ENCODE assay signal across 10 cellular contexts in genomic region chr14:51847489-51847796, GRCh38. TPM values are rescaled to one million over a fixed set of nuclear protein-coding genes. Genes with fewer than 3 reads are reported as not detected.
A peak's percentile ranks its signal among the peaks of the same experiment; 100 is the strongest.
DNase-seq lines count a peak whose midpoint lies in the region; ATAC-seq, FAIRE-seq and TF ChIP-seq lines count a peak whose summit lies in the region.
"Had no signal": no experiment of that assay in that cellular context is flagged by ENCODE, and none has a peak within 500 bp of the region (broad histone marks: within the 10 kb centered on the region; RNA-seq: fewer than 3 reads in every experiment).

No MANE protein-coding gene starts in this region.

- DNase-seq in CD4-positive, alpha-beta T cell: no peak
- DNase-seq in astrocyte (ENCODE audit: low read depth) (no peak), nephron progenitor cell (no peak), PC-3 (no peak), SHP77 (lab: John Stamatoyannopoulos, UW) (no peak)
- DNase-seq: HCEC 1CT had no signal

- H2AFZ ChIP-seq in astrocyte (ENCODE audit: low read depth, low read length): peak overlapping the region; percentile 74
- H2AFZ ChIP-seq in PC-3 (ENCODE audit: low read length): no peak overlapping the region

- no peak for ATAC-seq in CD4-positive, alpha-beta T cell (ENCODE audit: poor library complexity)
- ATAC-seq in HG03439 (IDR thresholded peaks at IDR 0.05; ENCODE audit: unreplicated experiment) (no peak), PC-3 (no peak), HG03469 (IDR thresholded peaks at IDR 0.05; ENCODE audit: unreplicated experiment) (no peak)

- peak; percentile 18 for TF ChIP-seq CTCF in CD4-positive, alpha-beta T cell (IDR thresholded peaks at IDR 0.05)
- TF ChIP-seq CTCF in astrocyte (IDR thresholded peaks at IDR 0.05; ENCODE audit: insufficient read depth, low read depth, low read length): no peak
- TF ChIP-seq CTCF in nephron progenitor cell (IDR thresholded peaks at IDR 0.05): no peak
- no peak for TF ChIP-seq CTCF in PC-3 (conservative IDR thresholded peaks at IDR 0.05; ENCODE audit: low read depth, low read length)

- FAIRE-seq in astrocyte (lab: Jason Lieb, UNC): no peak

- peak overlapping the region; percentile 98 for H3K27ac Mint-ChIP-seq in CD4-positive, alpha-beta T cell
- H3K27ac Mint-ChIP-seq in astrocyte (ENCODE audit: unreplicated experiment) (no peak overlapping the region), nephron progenitor cell (no peak overlapping the region)
- H3K27ac Mint-ChIP-seq: mesothelial cell of epicardium had no signal

- H3K4me3 ChIP-seq in HUES6 (ENCODE audit: low read depth, low read length) (peak overlapping the region; percentile 52; the same call in 1 of the 2 replicates), astrocyte (ENCODE audit: insufficient read depth, low read depth, low read length) (no peak overlapping the region), PC-3 (ENCODE audit: low read length) (no peak overlapping the region)

- no peaks in the 10 kb centered on the region for H3F3A ChIP-seq in PC-3 (ENCODE audit: low read length, unreplicated experiment)

- POLR2A ChIA-PET in CD4-positive, alpha-beta T cell (lab: Charles Lee): interaction anchor here (0.6 to 3.9 kb wide), 26 partner anchors 9 to 894 kb away, joined by 3 to 156 read pairs (median 6); partner anchors contain the start of genes FRMD6 and GNG2
- POLR2A ChIA-PET in PC-3 (lab: Charles Lee; ENCODE audit: unreplicated experiment): no interaction called here

- no peaks in the 10 kb centered on the region for H3K9me2 ChIP-seq in PC-3 (replicated peaks; ENCODE audit: low read length)

- no TSS peak for BruUV-seq in PC-3 (replicated peaks; lab: Mats Ljungman, UMichigan)

- H3K9me3 Mint-ChIP-seq in CD4-positive, alpha-beta T cell: peaks cover 4% of the 10 kb centered on the region
- H3K9me3 Mint-ChIP-seq in astrocyte (ENCODE audit: unreplicated experiment) (peaks cover 5% of the 10 kb centered on the region), nephron progenitor cell (no peaks in the 10 kb centered on the region)
- H3K9me3 Mint-ChIP-seq: mesothelial cell of epicardium had no signal

- H3K4me2 ChIP-seq in astrocyte (ENCODE audit: low read length): peak overlapping the region; percentile 77
- no peak overlapping the region for H3K4me2 ChIP-seq in PC-3 (ENCODE audit: low read length)

- H3K4me3 Mint-ChIP-seq in CD4-positive, alpha-beta T cell: peak overlapping the region; percentile 86
- H3K4me3 Mint-ChIP-seq in astrocyte (ENCODE audit: unreplicated experiment) (no peak overlapping the region), nephron progenitor cell (peak overlapping the region; percentile 70)

- H3K4me1 Mint-ChIP-seq in CD4-positive, alpha-beta T cell (ENCODE audit: low read depth): peaks cover 77% of the 10 kb centered on the region
- peaks cover 15% of the 10 kb centered on the region for H3K4me1 Mint-ChIP-seq in astrocyte (ENCODE audit: low read depth, unreplicated experiment)
- peaks cover 26% of the 10 kb centered on the region for H3K4me1 Mint-ChIP-seq in nephron progenitor cell

- H3K79me2 ChIP-seq in astrocyte (ENCODE audit: insufficient read depth, low read length) (no peaks in the 10 kb centered on the region), PC-3 (ENCODE audit: low read length) (no peaks in the 10 kb centered on the region)

- intact Hi-C loops in CD4-positive, alpha-beta T cell (cut with DNase I, micrococcal nuclease): loop anchor here (1.0 to 5.0 kb wide), 9 partner anchors 13 to 195 kb away; partner anchors contain the start of genes GNG2 (in 2 of the 2) and FRMD6 (in 1 of the 2)
- intact Hi-C loops in PC-3 (cut with micrococcal nuclease): no loop called here

- H3K27ac ChIP-seq in CD4-positive, alpha-beta T cell (ENCODE audit: low read depth, low read length): peak overlapping the region; percentile 100
- H3K27ac ChIP-seq in HUES6 (ENCODE audit: low read depth, low read length) (no peak overlapping the region), astrocyte (ENCODE audit: low read depth, low read length) (no peak overlapping the region), PC-3 (ENCODE audit: low read length) (no peak overlapping the region)

- no peaks in the 10 kb centered on the region for H3K27me3 ChIP-seq in CD4-positive, alpha-beta T cell (ENCODE audit: control insufficient read depth, insufficient read depth, low read length)
- H3K27me3 ChIP-seq in HUES6 (ENCODE audit: control insufficient read depth, insufficient read depth, low read length) (no peaks in the 10 kb centered on the region), astrocyte (ENCODE audit: insufficient read depth, low read length) (no peaks in the 10 kb centered on the region), PC-3 (ENCODE audit: low read length) (no peaks in the 10 kb centered on the region)

- no peaks in the 10 kb centered on the region for H3K36me3 ChIP-seq in HUES6 (ENCODE audit: control insufficient read depth, insufficient read depth, low read length)
- H3K36me3 ChIP-seq in astrocyte (ENCODE audit: insufficient read depth, low read length): no peaks in the 10 kb centered on the region
- no peaks in the 10 kb centered on the region for H3K36me3 ChIP-seq in PC-3 (ENCODE audit: low read depth, low read length)

- H4K20me1 ChIP-seq in astrocyte (ENCODE audit: insufficient read depth, low read length) (no peaks in the 10 kb centered on the region), PC-3 (ENCODE audit: low read length) (no peaks in the 10 kb centered on the region)

- CTCF ChIA-PET in CD4-positive, alpha-beta T cell (lab: Charles Lee): interaction anchor here (0.7 to 2.9 kb wide), 24 partner anchors 10 to 195 kb away, joined by 3 to 33 read pairs (median 6); partner anchors contain the start of gene GNG2
- CTCF ChIA-PET in PC-3 (lab: Charles Lee): no interaction called here

- peaks cover 20% of the 10 kb centered on the region for H3K4me1 ChIP-seq in HUES6 (ENCODE audit: control insufficient read depth, insufficient read depth, low read length)
- peaks cover 9% of the 10 kb centered on the region for H3K4me1 ChIP-seq in astrocyte (ENCODE audit: insufficient read depth, low read length)
- no peaks in the 10 kb centered on the region for H3K4me1 ChIP-seq in PC-3 (ENCODE audit: insufficient read depth, low read length)

- H3K9me3 ChIP-seq in CD4-positive, alpha-beta T cell (ENCODE audit: control insufficient read depth, low read length): no peaks in the 10 kb centered on the region
- H3K9me3 ChIP-seq in HUES6 (ENCODE audit: control insufficient read depth, insufficient read depth, low read depth, low read length): no peaks in the 10 kb centered on the region
- no peaks in the 10 kb centered on the region for H3K9me3 ChIP-seq in astrocyte (ENCODE audit: insufficient read depth, low read depth, low read length)
- no peaks in the 10 kb centered on the region for H3K9me3 ChIP-seq in PC-3 (ENCODE audit: low read length)

- H3K9ac ChIP-seq in HUES6 (ENCODE audit: low read length): no peak overlapping the region
- no peak overlapping the region for H3K9ac ChIP-seq in astrocyte (ENCODE audit: low read length)
- H3K9ac ChIP-seq in PC-3 (ENCODE audit: low read length): no peak overlapping the region

- H3K27me3 Mint-ChIP-seq in CD4-positive, alpha-beta T cell: no peaks in the 10 kb centered on the region
- H3K27me3 Mint-ChIP-seq in astrocyte (ENCODE audit: low read depth, unreplicated experiment): no peaks in the 10 kb centered on the region
- peaks cover 3% of the 10 kb centered on the region for H3K27me3 Mint-ChIP-seq in nephron progenitor cell (ENCODE audit: low read depth, poor library complexity)

- H3K36me3 Mint-ChIP-seq in CD4-positive, alpha-beta T cell (ENCODE audit: low read depth): peaks cover 6% of the 10 kb centered on the region
- H3K36me3 Mint-ChIP-seq in astrocyte (ENCODE audit: low read depth, unreplicated experiment) (no peaks in the 10 kb centered on the region), nephron progenitor cell (ENCODE audit: low read depth) (no peaks in the 10 kb centered on the region)
- H3K36me3 Mint-ChIP-seq: mesothelial cell of epicardium had no signal

RNA-seq across cellular contexts. Expression of gene GNG2, which starts 13.0 kb away (rescaled TPM):
- total RNA-seq in CD4-positive, alpha-beta T cell: 100 to 1,000 TPM; 138 to 139 TPM
- total RNA-seq in astrocyte: 7.3 and 8.1 TPM in 2 replicates
- total RNA-seq in PC-3 (2014; rRNA removed): 6.8 and 9.3 TPM in 2 replicates

Comparison
In these comparisons a context has a peak if more than half of its experiments do, and no peak if none do; other contexts are left out.
1. RNA of gene GNG2, which starts 13.0 kb away (total RNA-seq): 138 to 139 TPM in CD4-positive, alpha-beta T cell; 6.8 to 9.3 TPM in PC-3 and 7.3 to 8.1 TPM in astrocyte; every median in the first group is over 10 times any median in the second.